ENCODE assay signal across 8 cellular contexts in genomic region chr1:27542463-27543273, GRCh38. TPM values are rescaled to one million over a fixed set of nuclear protein-coding genes. Genes with fewer than 3 reads are reported as not detected.
DNase-seq lines count a peak whose midpoint lies in the region; ATAC-seq and TF ChIP-seq lines count a peak whose summit lies in the region.

No MANE protein-coding gene starts in this region.

- H3K9me3 Mint-ChIP-seq in T-helper 2 cell treated with Interferon-gamma antibody and Interleukin-4, amounts not matched to agents 5 μg/mL and 100 μg/mL, for 36 hours: no peaks in the 10 kb centered on the region
- no peaks in the 10 kb centered on the region for H3K9me3 Mint-ChIP-seq in activated B cell treated with CpG ODN at 0.5 μM for 24 hours

- H3K4me3 ChIP-seq in gastroesophageal sphincter (no peak overlapping the region), retinal pigment epithelial cell (ENCODE audit: low read length) (no peak overlapping the region)

- H3K4me1 ChIP-seq in gastroesophageal sphincter: peaks cover 12 to 100% (median 70%) of the 10 kb centered on the region in 3 donors

- intact Hi-C loops in activated B cell treated with CpG ODN at 0.5 μM for 24 hours (cut with micrococcal nuclease): no loop called here

- H3K27ac Mint-ChIP-seq in T-helper 2 cell treated with Interferon-gamma antibody and Interleukin-4, amounts not matched to agents 5 μg/mL and 100 μg/mL, for 36 hours: peak overlapping the region; percentile 64
- no peak overlapping the region for H3K27ac Mint-ChIP-seq in activated B cell treated with CpG ODN at 0.5 μM for 24 hours

- peaks cover 11% of the 10 kb centered on the region for H3K36me3 Mint-ChIP-seq in T-helper 2 cell treated with Interferon-gamma antibody and Interleukin-4, amounts not matched to agents 5 μg/mL and 100 μg/mL, for 36 hours (ENCODE audit: low read depth)
- H3K36me3 Mint-ChIP-seq in activated B cell treated with CpG ODN at 0.5 μM for 24 hours (ENCODE audit: low read depth): peaks cover 15% of the 10 kb centered on the region

- H3K27ac ChIP-seq in gastroesophageal sphincter: peak overlapping the region; percentile 60 to 93 (median 90)

- peak; percentile 62 for ATAC-seq in activated B cell treated with CpG ODN at 0.5 μM for 24 hours (ENCODE audit: low read depth)
- ATAC-seq in gastroesophageal sphincter: peak; percentile 39
- no peak for ATAC-seq in GM18511 (IDR thresholded peaks at IDR 0.05; ENCODE audit: unreplicated experiment)

- TF ChIP-seq POLR2A in gastroesophageal sphincter (IDR thresholded peaks at IDR 0.05): no peak

- TF ChIP-seq EP300 in gastroesophageal sphincter (IDR thresholded peaks at IDR 0.05): no peak

- H3K4me3 Mint-ChIP-seq in T-helper 2 cell treated with Interferon-gamma antibody and Interleukin-4, amounts not matched to agents 5 μg/mL and 100 μg/mL, for 36 hours: no peak overlapping the region
- H3K4me3 Mint-ChIP-seq in activated B cell treated with CpG ODN at 0.5 μM for 24 hours: no peak overlapping the region

- H3K4me1 Mint-ChIP-seq in T-helper 2 cell treated with Interferon-gamma antibody and Interleukin-4, amounts not matched to agents 5 μg/mL and 100 μg/mL, for 36 hours (ENCODE audit: low read depth): peaks cover 15% of the 10 kb centered on the region
- peaks cover 1% of the 10 kb centered on the region for H3K4me1 Mint-ChIP-seq in activated B cell treated with CpG ODN at 0.5 μM for 24 hours

- peak; percentile 50 for DNase-seq in T-helper 2 cell treated with Interferon-gamma antibody and Interleukin-4, amounts not matched to agents 5 μg/mL and 100 μg/mL, for 36 hours (ENCODE audit: low spot score)
- no peak for DNase-seq in T-helper 2 cell
- no peak for DNase-seq in activated B cell treated with CpG ODN at 0.5 μM for 24 hours
- peak; percentile 97 for DNase-seq in retinal pigment epithelial cell (ENCODE audit: low read depth)
- no peak for DNase-seq in GOT3 (lab: John Stamatoyannopoulos, UW)
- no peak for DNase-seq in activated CD4-positive, CD25-positive, alpha-beta regulatory T cell treated with anti-CD3 and anti-CD28 coated beads, Interleukin-2, amount 50 U/mL, for 72 hours

- no peaks in the 10 kb centered on the region for H3K9me3 ChIP-seq in gastroesophageal sphincter

- WGBS in gastroesophageal sphincter (ENCODE audit: low coverage in 1 of 2), 2 donors: 15 to 17% methylated on average over 1 to 9 of the region's 19 CpGs

- H3K27me3 ChIP-seq in gastroesophageal sphincter: no peaks in the 10 kb centered on the region

- H3K27me3 Mint-ChIP-seq in T-helper 2 cell treated with Interferon-gamma antibody and Interleukin-4, amounts not matched to agents 5 μg/mL and 100 μg/mL, for 36 hours (ENCODE audit: low read depth): no peaks in the 10 kb centered on the region
- no peaks in the 10 kb centered on the region for H3K27me3 Mint-ChIP-seq in activated B cell treated with CpG ODN at 0.5 μM for 24 hours

- TF ChIP-seq CTCF in activated B cell treated with CpG ODN at 0.5 μM for 24 hours (IDR thresholded peaks at IDR 0.05): no peak
- no peak for TF ChIP-seq CTCF in gastroesophageal sphincter (IDR thresholded peaks at IDR 0.05)
- no peak for TF ChIP-seq CTCF in retinal pigment epithelial cell (conservative IDR thresholded peaks at IDR 0.05; ENCODE audit: low read depth, low read length)

- CTCF ChIA-PET in activated B cell treated with CpG ODN at 0.5 μM for 24 hours (lab: Charles Lee): no interaction called here

- POLR2A ChIA-PET in activated B cell treated with CpG ODN at 0.5 μM for 24 hours (lab: Charles Lee): no interaction called here

- peaks cover 0 to 21% of the 10 kb centered on the region in 2 donors for H3K36me3 ChIP-seq in gastroesophageal sphincter

RNA-seq across cellular contexts. Expression of gene WASF2, which starts 52.7 kb away (rescaled TPM):
- total RNA-seq in activated B cell treated with CpG ODN at 0.5 μM for 24 hours: 136 and 137 TPM in 2 replicates
- 100 to 1,000 TPM in 1 of 4 donors, 10 to 100 TPM in 3; 74.7 to 107 (median 79.8) TPM for total RNA-seq in gastroesophageal sphincter

Comparison
In these comparisons a context has a peak if more than half of its experiments do, and no peak if none do; other contexts are left out.
1. DNase-seq: peak in T-helper 2 cell treated with Interferon-gamma antibody and Interleukin-4, amounts not matched to agents 5 μg/mL and 100 μg/mL, for 36 hours (single experiment) and retinal pigment epithelial cell (single experiment); none in T-helper 2 cell (0 of 5), activated B cell treated with CpG ODN at 0.5 μM for 24 hours (single experiment), GOT3 (single experiment) and activated CD4-positive, CD25-positive, alpha-beta regulatory T cell treated with anti-CD3 and anti-CD28 coated beads, Interleukin-2, amount 50 U/mL, for 72 hours (single experiment).